ENCODE assay signal across 13 cellular contexts in genomic region chr2:233250568-233250967, GRCh38. TPM values are rescaled to one million over a fixed set of nuclear protein-coding genes. Genes with fewer than 3 reads are reported as not detected.
DNase-seq lines count a peak whose midpoint lies in the region; ATAC-seq, FAIRE-seq and TF ChIP-seq lines count a peak whose summit lies in the region.
"Had no signal": no experiment of that assay in that cellular context is flagged by ENCODE, and none has a peak within 500 bp of the region (broad histone marks: within the 10 kb centered on the region; RNA-seq: fewer than 3 reads in every experiment).

No MANE protein-coding gene starts in this region.

- H3K27me3 ChIP-seq in HepG2 (ENCODE audit: control insufficient read depth in 1 of 2, insufficient read depth in 2 of 2, low read length in 2 of 2) (no peaks in the 10 kb centered on the region; a peak in 1 of 5 replicates), right lobe of liver (no peaks in the 10 kb centered on the region), ovary (no peaks in the 10 kb centered on the region)
- H3K27me3 ChIP-seq: BLaER1, cardiac muscle cell, SJCRH30 had no signal

- H3K4me1 ChIP-seq in HepG2 (ENCODE audit: insufficient read depth, low read length) (peaks cover 48% of the 10 kb centered on the region), right lobe of liver (peaks cover 0 to 25% (median 7%) of the 10 kb centered on the region in 4 donors), ovary (ENCODE audit: insufficient read depth) (peaks cover 6% of the 10 kb centered on the region)

- peaks cover 31% of the 10 kb centered on the region for H3K36me3 Mint-ChIP-seq in activated CD8-positive, alpha-beta T cell treated with anti-CD3 and anti-CD28 coated beads, Interleukin-2, amount 10 ng/mL, durations not matched to agents 7 days and 5 days (ENCODE audit: low read depth)
- H3K36me3 Mint-ChIP-seq in memory B cell (peaks cover 2% of the 10 kb centered on the region), type B pancreatic cell (no peaks in the 10 kb centered on the region)

- no peak overlapping the region for H3K9ac ChIP-seq in HepG2 (ENCODE audit: insufficient read depth, low read depth, low read length)

- no peaks in the 10 kb centered on the region for H3K27me3 Mint-ChIP-seq in activated CD8-positive, alpha-beta T cell treated with anti-CD3 and anti-CD28 coated beads, Interleukin-2, amount 10 ng/mL, durations not matched to agents 7 days and 5 days (ENCODE audit: low read depth)
- H3K27me3 Mint-ChIP-seq in memory B cell (no peaks in the 10 kb centered on the region), type B pancreatic cell (peaks cover 4% of the 10 kb centered on the region)

- no peak overlapping the region for H3K4me2 ChIP-seq in HepG2 (ENCODE audit: low read depth, low read length)

- no peak for DNase-seq in HepG2 (ENCODE audit: low spot score)
- no peak for DNase-seq in right lobe of liver
- DNase-seq in activated CD8-positive, alpha-beta T cell treated with anti-CD3 and anti-CD28 coated beads, Interleukin-2, amount 10 ng/mL, durations not matched to agents 7 days and 5 days = no peak
- no peak for DNase-seq in memory B cell (ENCODE audit: low spot score in 2 of 2)
- no peak for DNase-seq in type B pancreatic cell (ENCODE audit: extremely low spot score, unreplicated experiment)
- DNase-seq in ovary = no peak
- DNase-seq in retina = no peak

- WGBS in HepG2 (ENCODE audit: low lambda C conversion rate) = 87% methylated on average over 9 of the region's 9 CpGs
- 89% methylated on average over 8 of the region's 9 CpGs for WGBS in right lobe of liver (ENCODE audit: insufficient coverage, low coverage, low lambda C conversion rate, missing lambda C conversion rate)
- 86 to 88% (median 88%) methylated on average over 9 of the region's 9 CpGs for WGBS in ovary, 3 donors

- H2AFZ ChIP-seq in HepG2 (ENCODE audit: low read length) = peak overlapping the region; percentile 94

- intact Hi-C loops in HepG2 (cut with micrococcal nuclease; ENCODE audit: unreplicated experiment) (loop anchor here (2.0 to 10.0 kb wide), 4 partner anchors 104 to 488 kb away; partner anchors contain the start of genes DGKD and NGEF), right lobe of liver (cut with DNase I) (no loop called here), ovary (cut with DNase I) (loop anchor here (5.0 to 10.0 kb wide), 3 partner anchors 194 to 638 kb away; no protein-coding TSS in a partner anchor)

- H3K9me3 Mint-ChIP-seq in activated CD8-positive, alpha-beta T cell treated with anti-CD3 and anti-CD28 coated beads, Interleukin-2, amount 10 ng/mL, durations not matched to agents 7 days and 5 days (ENCODE audit: insufficient read depth) = no peaks in the 10 kb centered on the region
- no peaks in the 10 kb centered on the region for H3K9me3 Mint-ChIP-seq in memory B cell
- no peaks in the 10 kb centered on the region for H3K9me3 Mint-ChIP-seq in type B pancreatic cell

- BruUV-seq in HepG2 (replicated peaks; lab: Mats Ljungman, UMichigan) = no TSS peak

- no peak for TF ChIP-seq EP300 in HepG2 (IDR thresholded peaks at IDR 0.05; ENCODE audit: low read depth in 2 of 2, low read length in 2 of 2)
- no peak for TF ChIP-seq EP300 in HepG2 (CRISPR knock-in tag; IDR thresholded peaks at IDR 0.05; ENCODE audit: borderline replicate concordance)
- no peak for TF ChIP-seq EP300 in ovary (IDR thresholded peaks at IDR 0.05)

- FAIRE-seq in HepG2 (lab: Jason Lieb, UNC) = no peak

- POLR2A ChIA-PET in HepG2 (lab: Yijun Ruan, JAX) = no interaction called here
- POLR2A ChIA-PET in activated CD8-positive, alpha-beta T cell treated with anti-CD3 and anti-CD28 coated beads, Interleukin-2, amount 10 ng/mL, durations not matched to agents 7 days and 5 days (lab: Charles Lee) = interaction anchor here (0.8 to 5.2 kb wide), 5 partner anchors 12 to 190 kb away, joined by 3 to 44 read pairs (median 12); partner anchors contain the start of gene INPP5D

- peaks cover 63% of the 10 kb centered on the region for H3K4me1 Mint-ChIP-seq in activated CD8-positive, alpha-beta T cell treated with anti-CD3 and anti-CD28 coated beads, Interleukin-2, amount 10 ng/mL, durations not matched to agents 7 days and 5 days (ENCODE audit: low read depth)
- H3K4me1 Mint-ChIP-seq in memory B cell (peaks cover 30% of the 10 kb centered on the region), type B pancreatic cell (ENCODE audit: unreplicated experiment) (peaks cover 13% of the 10 kb centered on the region)

- H3K4me3 ChIP-seq in HepG2 (replicated peaks in 1 of 3; ENCODE audit: insufficient read depth in 1 of 3, low read depth in 2 of 3, low read length in 3 of 3) (no peak overlapping the region), right lobe of liver (no peak overlapping the region), ovary (no peak overlapping the region)

- H3K36me3 ChIP-seq in HepG2 (replicated peaks in 1 of 2; ENCODE audit: control insufficient read depth in 1 of 2, insufficient read depth in 2 of 2, low read length in 2 of 2) = peaks cover 3% of the 10 kb centered on the region in 2 experiments; a peak in 4 of 5 replicates
- H3K36me3 ChIP-seq in right lobe of liver = peaks cover 0 to 4% (median 0%) of the 10 kb centered on the region in 4 donors
- H3K36me3 ChIP-seq in ovary = no peaks in the 10 kb centered on the region
- H3K36me3 ChIP-seq: cardiac muscle cell had no signal

- H3K27ac ChIP-seq in HepG2 (ENCODE audit: extremely low read length, insufficient read depth, low read length) (no peak overlapping the region), right lobe of liver (no peak overlapping the region), ovary (no peak overlapping the region)
- H3K27ac ChIP-seq: cardiac muscle cell, SJCRH30 had no signal

- TF ChIP-seq RAD21 in HepG2 (CRISPR knock-in tag; IDR thresholded peaks at IDR 0.05) = no peak

- in situ Hi-C loops in HepG2 (cut with HindIII; ENCODE audit: extremely low pct_ligation_motif_present, low pct_unique_long_range_greater_than_20kb) = loop anchor here (5.0 kb wide), 1 partner anchor 393 kb away; no protein-coding TSS in a partner anchor

- H4K20me1 ChIP-seq in HepG2 (ENCODE audit: insufficient read depth, low read length) = peaks cover 3% of the 10 kb centered on the region; the same call in 1 of the 2 replicates

- no peaks in the 10 kb centered on the region for H3K9me3 ChIP-seq in HepG2 (ENCODE audit: low read length)
- no peaks in the 10 kb centered on the region for H3K9me3 ChIP-seq in right lobe of liver
- H3K9me3 ChIP-seq in ovary = no peaks in the 10 kb centered on the region
- H3K9me3 ChIP-seq: BLaER1 had no signal

- TF ChIP-seq POLR2A in HepG2 (IDR thresholded peaks at IDR 0.05; ENCODE audit: insufficient read depth in 1 of 2, low read depth in 2 of 2, low read length in 2 of 2) (no peak), right lobe of liver (IDR thresholded peaks at IDR 0.05) (no peak), ovary (IDR thresholded peaks at IDR 0.05) (no peak)

- H3K79me2 ChIP-seq in HepG2 (ENCODE audit: insufficient read depth, low read length) = peaks cover 33% of the 10 kb centered on the region

- H3K27ac Mint-ChIP-seq in activated CD8-positive, alpha-beta T cell treated with anti-CD3 and anti-CD28 coated beads, Interleukin-2, amount 10 ng/mL, durations not matched to agents 7 days and 5 days = peak overlapping the region; percentile 94
- H3K27ac Mint-ChIP-seq in memory B cell = peak overlapping the region; percentile 91
- peak overlapping the region; percentile 91 for H3K27ac Mint-ChIP-seq in type B pancreatic cell

- H3K4me3 Mint-ChIP-seq in activated CD8-positive, alpha-beta T cell treated with anti-CD3 and anti-CD28 coated beads, Interleukin-2, amount 10 ng/mL, durations not matched to agents 7 days and 5 days = peak overlapping the region; percentile 91
- peak overlapping the region; percentile 87 for H3K4me3 Mint-ChIP-seq in memory B cell
- H3K4me3 Mint-ChIP-seq in type B pancreatic cell = peak overlapping the region; percentile 64

- CTCF ChIA-PET in HepG2 (lab: Yijun Ruan, JAX; ENCODE audit: low intra/inter-chr PET ratio, low total read pairs) = interaction anchor here (1.2 to 2.1 kb wide), 3 partner anchors 152 to 397 kb away, joined by 3 to 10 read pairs (median 4); no protein-coding TSS in a partner anchor
- CTCF ChIA-PET in activated CD8-positive, alpha-beta T cell treated with anti-CD3 and anti-CD28 coated beads, Interleukin-2, amount 10 ng/mL, durations not matched to agents 7 days and 5 days (lab: Charles Lee) = interaction anchor here (0.7 to 5.0 kb wide), 32 partner anchors 9 to 481 kb away, joined by 3 to 52 read pairs (median 5); partner anchors contain the start of genes DGKD and INPP5D

- TF ChIP-seq CTCF in HepG2 (CRISPR knock-in tag; IDR thresholded peaks at IDR 0.05) (no peak), right lobe of liver (IDR thresholded peaks at IDR 0.05) (no peak), type B pancreatic cell (conservative IDR thresholded peaks at IDR 0.05) (no peak), ovary (IDR thresholded peaks at IDR 0.05) (no peak)

- ATAC-seq in HepG2 (no peak), right lobe of liver (no peak), memory B cell (ENCODE audit: low read depth) (no peak), HG03095 (IDR thresholded peaks at IDR 0.05; ENCODE audit: unreplicated experiment) (no peak)
- ATAC-seq in activated CD8-positive, alpha-beta T cell treated with anti-CD3 and anti-CD28 coated beads, Interleukin-2, amount 10 ng/mL, durations not matched to agents 7 days and 5 days = no peak

RNA-seq across cellular contexts. Expression of gene ATG16L1, which starts 0.9 kb away (rescaled TPM):
- total RNA-seq in HepG2 (2016; rRNA removed; fragmentation: Illumina TruSeq; extraction: Trizol) = 51.7 and 61.2 TPM in 2 replicates
- total RNA-seq in HepG2 (2016; cell fraction: cytosol; rRNA removed; fragmentation: Illumina TruSeq; extraction: Trizol; ENCODE audit: low read depth) = 8.5 and 9.2 TPM in 2 replicates
- 51.7 and 55.0 TPM in 2 replicates for total RNA-seq in HepG2 (2016; cell fraction: insoluble cytoplasmic fraction; rRNA removed; fragmentation: Illumina TruSeq; extraction: Trizol)
- total RNA-seq in HepG2 (2016; cell fraction: membrane; rRNA removed; fragmentation: Illumina TruSeq; extraction: Trizol) = 17.6 and 18.8 TPM in 2 replicates
- 66.8 and 76.3 TPM in 2 replicates for total RNA-seq in HepG2 (2016; cell fraction: nucleus; rRNA removed; fragmentation: Illumina TruSeq; extraction: Trizol)
- polyA plus RNA-seq in HepG2 (2011; rRNA removed) = 26.0 and 32.4 TPM in 2 replicates
- 18.2 and 21.7 TPM in 2 replicates for polyA plus RNA-seq in HepG2 (2011; cell fraction: cytosol; rRNA removed)
- 77.7 and 79.9 TPM in 2 replicates for polyA plus RNA-seq in HepG2 (2011; cell fraction: nucleus; rRNA removed)
- polyA plus RNA-seq in HepG2 (2012) = 18.0 and 21.3 TPM in 2 replicates
- polyA plus RNA-seq in HepG2 (2016; cell fraction: cytosol; fragmentation: Illumina TruSeq; extraction: Trizol; ENCODE audit: low read depth) = 2.4 TPM in 2 replicates
- polyA plus RNA-seq in HepG2 (2016; cell fraction: insoluble cytoplasmic fraction; fragmentation: Illumina TruSeq; extraction: Trizol; ENCODE audit: low read depth) = 28.5 and 28.9 TPM in 2 replicates
- polyA plus RNA-seq in HepG2 (2016; cell fraction: membrane; fragmentation: Illumina TruSeq; extraction: Trizol; ENCODE audit: low read depth) = 6.8 and 6.9 TPM in 2 replicates
- 55.6 and 67.9 TPM in 2 replicates for polyA plus RNA-seq in HepG2 (2016; cell fraction: nucleus; fragmentation: Illumina TruSeq; extraction: Trizol; ENCODE audit: insufficient read depth, low read depth)
- 21.6 and 31.5 TPM in 2 replicates for polyA minus RNA-seq in HepG2 (2011; rRNA and poly(A)+ RNA removed; ENCODE audit: low replicate concordance)
- polyA minus RNA-seq in HepG2 (2011; cell fraction: cytosol; rRNA and poly(A)+ RNA removed) = 13.2 and 14.0 TPM in 2 replicates
- polyA minus RNA-seq in HepG2 (2011; cell fraction: nucleus; rRNA and poly(A)+ RNA removed) = 74.3 and 85.7 TPM in 2 replicates
- total RNA-seq in right lobe of liver = 10 to 100 TPM; 14.7 to 20.2 (median 17.9) TPM
- total RNA-seq in activated CD8-positive, alpha-beta T cell treated with anti-CD3 and anti-CD28 coated beads, Interleukin-2, amount 10 ng/mL, durations not matched to agents 7 days and 5 days = 10 to 100 TPM; 47.2 to 50.5 TPM
- 50.3 and 123 TPM in 2 replicates for total RNA-seq in type B pancreatic cell (ENCODE audit: low replicate concordance)
- 10 to 100 TPM; 16.3 to 32.3 (median 21.4) TPM for total RNA-seq in ovary
- polyA plus RNA-seq in ovary = 10 to 100 TPM in 1 of 2 donors, 1 to 10 TPM in 1; 9.5 to 17.6 TPM

RNA-seq across cellular contexts. Expression of gene SAG, which starts 57.0 kb away (rescaled TPM):
- not detected in 2 replicates for total RNA-seq in HepG2 (2016; rRNA removed; fragmentation: Illumina TruSeq; extraction: Trizol)
- total RNA-seq in HepG2 (2016; cell fraction: cytosol; rRNA removed; fragmentation: Illumina TruSeq; extraction: Trizol; ENCODE audit: low read depth) = not detected in 2 replicates
- not detected in 2 replicates for total RNA-seq in HepG2 (2016; cell fraction: insoluble cytoplasmic fraction; rRNA removed; fragmentation: Illumina TruSeq; extraction: Trizol)
- total RNA-seq in HepG2 (2016; cell fraction: membrane; rRNA removed; fragmentation: Illumina TruSeq; extraction: Trizol) = not detected in 2 replicates
- not detected in 2 replicates for total RNA-seq in HepG2 (2016; cell fraction: nucleus; rRNA removed; fragmentation: Illumina TruSeq; extraction: Trizol)
- polyA plus RNA-seq in HepG2 (2011; rRNA removed) = not detected in 2 replicates
- polyA plus RNA-seq in HepG2 (2011; cell fraction: cytosol; rRNA removed) = not detected in 2 replicates
- 0.31 TPM in 1 of 2 replicates, not detected in the other for polyA plus RNA-seq in HepG2 (2011; cell fraction: nucleus; rRNA removed)
- polyA plus RNA-seq in HepG2 (2012) = not detected in 2 replicates
- not detected in 2 replicates for polyA plus RNA-seq in HepG2 (2016; cell fraction: cytosol; fragmentation: Illumina TruSeq; extraction: Trizol; ENCODE audit: low read depth)
- polyA plus RNA-seq in HepG2 (2016; cell fraction: insoluble cytoplasmic fraction; fragmentation: Illumina TruSeq; extraction: Trizol; ENCODE audit: low read depth) = not detected in 2 replicates
- not detected in 2 replicates for polyA plus RNA-seq in HepG2 (2016; cell fraction: membrane; fragmentation: Illumina TruSeq; extraction: Trizol; ENCODE audit: low read depth)
- polyA plus RNA-seq in HepG2 (2016; cell fraction: nucleus; fragmentation: Illumina TruSeq; extraction: Trizol; ENCODE audit: insufficient read depth, low read depth) = not detected in 2 replicates
- polyA minus RNA-seq in HepG2 (2011; rRNA and poly(A)+ RNA removed; ENCODE audit: low replicate concordance) = not detected in 2 replicates
- not detected in 2 replicates for polyA minus RNA-seq in HepG2 (2011; cell fraction: cytosol; rRNA and poly(A)+ RNA removed)
- not detected in 2 replicates for polyA minus RNA-seq in HepG2 (2011; cell fraction: nucleus; rRNA and poly(A)+ RNA removed)
- total RNA-seq in right lobe of liver = not detected
- under 1 TPM in 1 of 2 experiments, not detected in 1; 0.05 TPM for total RNA-seq in activated CD8-positive, alpha-beta T cell treated with anti-CD3 and anti-CD28 coated beads, Interleukin-2, amount 10 ng/mL, durations not matched to agents 7 days and 5 days
- 0.43 TPM in 1 of 2 replicates, not detected in the other for total RNA-seq in type B pancreatic cell (ENCODE audit: low replicate concordance)
- not detected for total RNA-seq in ovary
- not detected for polyA plus RNA-seq in ovary
- total RNA-seq: cardiac muscle cell, M059J, NCI-H460, SJCRH30 had no signal

Comparison
In these comparisons a context has a peak if more than half of its experiments do, and no peak if none do; other contexts are left out.
1. intact Hi-C loops: an anchor here in HepG2 (2.0 to 10.0 kb wide) and ovary (5.0 to 10.0 kb wide); none called in right lobe of liver.